8 cellular contexts compared by ENCODE assay signal in genomic region chr17:28684963-28685362, GRCh38. TPM values are rescaled to one million over a fixed set of nuclear protein-coding genes. Genes with fewer than 3 reads are reported as not detected.
A peak's percentile ranks its signal among the peaks of the same experiment; 100 is the strongest.
DNase-seq lines count a peak whose midpoint lies in the region; ATAC-seq and TF ChIP-seq lines count a peak whose summit lies in the region.

No MANE protein-coding gene starts in this region.

- H2AFZ ChIP-seq in HCT116 (ENCODE audit: low read depth, low read length, poor library complexity, severe bottlenecking) (no peak overlapping the region), PC-3 (ENCODE audit: low read length) (no peak overlapping the region), Karpas-422 (ENCODE audit: low read length) (no peak overlapping the region)

- no peaks in the 10 kb centered on the region for H3K27me3 ChIP-seq in HCT116 (ENCODE audit: insufficient read depth, low read length)
- no peaks in the 10 kb centered on the region for H3K27me3 ChIP-seq in PC-3 (ENCODE audit: low read length)
- H3K27me3 ChIP-seq in Karpas-422 (ENCODE audit: low read length), result no peaks in the 10 kb centered on the region

- POLR2A ChIA-PET in HCT116 (lab: Charles Lee) (no interaction called here), PC-3 (lab: Charles Lee; ENCODE audit: unreplicated experiment) (no interaction called here)

- H3K9ac ChIP-seq in HCT116 (ENCODE audit: low read length) (no peak overlapping the region), PC-3 (ENCODE audit: low read length) (no peak overlapping the region), Karpas-422 (ENCODE audit: low read length) (no peak overlapping the region)

- RAD21 ChIA-PET in HCT116 (lab: Charles Lee; ENCODE audit: low non-redundant PET in 1 of 2, low total read pairs in 2 of 2, uncharacterized antibody in 2 of 2, unreplicated experiment in 2 of 2), result no interaction called here

- intact Hi-C loops in HCT116 (cut with micrococcal nuclease), result no loop called here
- intact Hi-C loops in PC-3 (cut with micrococcal nuclease), result no loop called here

- no peaks in the 10 kb centered on the region for H3K9me2 ChIP-seq in HCT116 (ENCODE audit: insufficient read depth)
- H3K9me2 ChIP-seq in PC-3 (replicated peaks; ENCODE audit: low read length), result no peaks in the 10 kb centered on the region
- no peaks in the 10 kb centered on the region for H3K9me2 ChIP-seq in Karpas-422 (replicated peaks; ENCODE audit: insufficient read depth, low read length)

- H3K4me2 ChIP-seq in HCT116 (ENCODE audit: low read length) (no peak overlapping the region), PC-3 (ENCODE audit: low read length) (no peak overlapping the region), Karpas-422 (ENCODE audit: low read depth, low read length, poor library complexity, severe bottlenecking) (no peak overlapping the region)

- H3K79me2 ChIP-seq in HCT116 (ENCODE audit: insufficient read depth, low read length) (no peaks in the 10 kb centered on the region), PC-3 (ENCODE audit: low read length) (no peaks in the 10 kb centered on the region), Karpas-422 (ENCODE audit: low read length) (no peaks in the 10 kb centered on the region; the same call in 1 of the 2 replicates)

- DNase-seq in HCT116 (ENCODE audit: low read depth, low spot score), result no peak
- DNase-seq in PC-3, result peak; percentile 10
- peak; percentile 28 for DNase-seq in fibroblast of the aortic adventitia (ENCODE audit: low read depth)
- DNase-seq in renal cortical epithelial cell (ENCODE audit: low read depth), result peak; percentile 61
- DNase-seq in epidermal melanocyte (ENCODE audit: insufficient read length, low spot score), result no peak
- DNase-seq in SHP77 treated with DMSO at 0.1 percent for 48 hours (lab: John Stamatoyannopoulos, UW), result no peak
- no peak for DNase-seq in Karpas-422
- no peak for DNase-seq in activated gamma-delta T cell treated with Interleukin-2 at 50 U/mL for 16 hours

- peak; percentile 25; the same call in 1 of the 2 replicates for TF ChIP-seq RAD21 in HCT116 (IDR thresholded peaks at IDR 0.05; ENCODE audit: low read depth)

- TF ChIP-seq CTCF in HCT116 (IDR thresholded peaks at IDR 0.05 in 2 of 3, conservative IDR thresholded peaks at IDR 0.05 in 1 of 3; ENCODE audit: borderline replicate concordance in 1 of 3, insufficient read depth in 1 of 3, low read depth in 2 of 3, low read length in 2 of 3), result peak in 1 of 3 experiments; percentile 5; a peak in 1 of 6 replicates
- 0 out of 2 replicates have a peak, but pooled peaks have one; percentile 8 for TF ChIP-seq CTCF in PC-3 (conservative IDR thresholded peaks at IDR 0.05; ENCODE audit: low read depth, low read length)
- TF ChIP-seq CTCF in fibroblast of the aortic adventitia (IDR thresholded peaks at IDR 0.05; ENCODE audit: insufficient read depth, low read length), result no peak

- no TSS peak for BruUV-seq in HCT116 (replicated peaks; lab: Mats Ljungman, UMichigan)
- no TSS peak for BruUV-seq in PC-3 (replicated peaks; lab: Mats Ljungman, UMichigan)

- ATAC-seq in HCT116 (no peak), PC-3 (no peak)

- no peak overlapping the region for H3K27ac ChIP-seq in HCT116 (ENCODE audit: low read depth, low read length)
- no peak overlapping the region for H3K27ac ChIP-seq in PC-3 (ENCODE audit: low read length)
- H3K27ac ChIP-seq in Karpas-422 (ENCODE audit: low read length), result no peak overlapping the region

- no peaks in the 10 kb centered on the region for H3K4me1 ChIP-seq in HCT116 (ENCODE audit: control insufficient read depth in 1 of 2, insufficient read depth in 2 of 2, low read length in 2 of 2)
- no peaks in the 10 kb centered on the region for H3K4me1 ChIP-seq in PC-3 (ENCODE audit: insufficient read depth, low read length)
- no peaks in the 10 kb centered on the region for H3K4me1 ChIP-seq in Karpas-422 (ENCODE audit: low read length)

- H3K36me3 ChIP-seq in HCT116 (ENCODE audit: control insufficient read depth in 1 of 2, insufficient read depth in 2 of 2, low read length in 2 of 2), result peaks cover 84% of the 10 kb centered on the region in 2 experiments
- H3K36me3 ChIP-seq in PC-3 (ENCODE audit: low read depth, low read length), result peaks cover 53% of the 10 kb centered on the region
- H3K36me3 ChIP-seq in Karpas-422 (ENCODE audit: insufficient read depth, low read length), result peaks cover 79% of the 10 kb centered on the region

- no peaks in the 10 kb centered on the region for H3F3A ChIP-seq in PC-3 (ENCODE audit: low read length, unreplicated experiment)

- H3K9me3 ChIP-seq in HCT116 (ENCODE audit: control insufficient read depth in 1 of 2, insufficient read depth in 1 of 2, low read depth in 1 of 2, low read length in 2 of 2), result no peaks in the 10 kb centered on the region
- H3K9me3 ChIP-seq in PC-3 (ENCODE audit: low read length), result no peaks in the 10 kb centered on the region
- H3K9me3 ChIP-seq in Karpas-422 (ENCODE audit: low read length), result no peaks in the 10 kb centered on the region

- H3K4me3 ChIP-seq in HCT116 (replicated peaks in 1 of 2; ENCODE audit: low read depth in 1 of 2, low read length in 2 of 2), result no peak overlapping the region
- H3K4me3 ChIP-seq in PC-3 (ENCODE audit: low read length), result no peak overlapping the region
- no peak overlapping the region for H3K4me3 ChIP-seq in fibroblast of the aortic adventitia (ENCODE audit: low read depth, low read length)
- no peak overlapping the region for H3K4me3 ChIP-seq in Karpas-422 (ENCODE audit: low read length)

- CTCF ChIA-PET in HCT116 (lab: Charles Lee), result no interaction called here
- CTCF ChIA-PET in PC-3 (lab: Charles Lee), result no interaction called here

- H4K20me1 ChIP-seq in HCT116 (ENCODE audit: insufficient read depth) (no peaks in the 10 kb centered on the region), PC-3 (ENCODE audit: low read length) (no peaks in the 10 kb centered on the region), Karpas-422 (ENCODE audit: insufficient read depth, low read depth, low read length) (0 out of 2 replicates have a peak, but pooled peaks cover 7% of the 10 kb centered on the region)

- TF ChIP-seq POLR2A in HCT116 (IDR thresholded peaks at IDR 0.05; ENCODE audit: borderline replicate concordance, extremely low read depth, insufficient read depth, insufficient read length), result no peak

TF ChIP-seq in HCT116, 20 proteins besides CTCF, POLR2A, EP300 and RAD21:
- no peak for TF ChIP-seq ZFX (IDR thresholded peaks at IDR 0.05)
- TF ChIP-seq FOSL1 (IDR thresholded peaks at IDR 0.05; ENCODE audit: low read depth), result no peak
- no peak for TF ChIP-seq EGR1 (IDR thresholded peaks at IDR 0.05; ENCODE audit: low read depth)
- TF ChIP-seq YY1 (IDR thresholded peaks at IDR 0.05; ENCODE audit: extremely low read depth, insufficient replicate concordance, low read depth, low read length), result no peak
- no peak for TF ChIP-seq CEBPB (IDR thresholded peaks at IDR 0.05; ENCODE audit: low read depth)
- no peak for TF ChIP-seq ZNF274 (IDR thresholded peaks at IDR 0.05; ENCODE audit: low read depth, low read length)
- no peak for TF ChIP-seq SP1 (IDR thresholded peaks at IDR 0.05; ENCODE audit: low read depth)
- no peak for TF ChIP-seq POLR2AphosphoS5 (IDR thresholded peaks at IDR 0.05; ENCODE audit: low read depth, low read length)

RNA-seq across cellular contexts. Expression of gene SUPT6H, which starts 23.0 kb away (rescaled TPM):
- total RNA-seq in HCT116 (2021; ENCODE audit: unreplicated experiment) (62.1 TPM), PC-3 (2014; rRNA removed) (32.2 and 38.8 TPM in 2 replicates), fibroblast of the aortic adventitia (ENCODE audit: low replicate concordance) (46.8 and 60.5 TPM in 2 replicates), renal cortical epithelial cell (22.1 and 92.6 TPM in 2 replicates)
- polyA plus RNA-seq in HCT116 (2012), result 52.1 and 52.4 TPM in 2 replicates
- 91.5 and 109 TPM in 2 replicates for total RNA-seq in Karpas-422 (2014; rRNA removed; shearing (Covaris generic); ENCODE audit: low replicate concordance)

RNA-seq across cellular contexts. Expression of gene SDF2, which starts 23.3 kb away (rescaled TPM):
- total RNA-seq in HCT116 (2021; ENCODE audit: unreplicated experiment), result 41.3 TPM
- polyA plus RNA-seq in HCT116 (2012), result 44.5 and 47.9 TPM in 2 replicates
- 31.6 and 34.0 TPM in 2 replicates for total RNA-seq in PC-3 (2014; rRNA removed)
- 32.5 and 36.9 TPM in 2 replicates for total RNA-seq in fibroblast of the aortic adventitia (ENCODE audit: low replicate concordance)
- 60.7 and 82.5 TPM in 2 replicates for total RNA-seq in renal cortical epithelial cell
- total RNA-seq in Karpas-422 (2014; rRNA removed; shearing (Covaris generic); ENCODE audit: low replicate concordance), result 32.3 and 39.7 TPM in 2 replicates

RNA-seq across cellular contexts. Expression of gene PROCA1, which starts 26.7 kb away (rescaled TPM):
- total RNA-seq in HCT116 (2021; ENCODE audit: unreplicated experiment) (0.96 TPM), PC-3 (2014; rRNA removed) (1.9 and 2.6 TPM in 2 replicates), fibroblast of the aortic adventitia (ENCODE audit: low replicate concordance) (0.49 and 1.5 TPM in 2 replicates), renal cortical epithelial cell (0.17 and 1.1 TPM in 2 replicates)
- 0.35 and 0.91 TPM in 2 replicates for polyA plus RNA-seq in HCT116 (2012)
- total RNA-seq in Karpas-422 (2014; rRNA removed; shearing (Covaris generic); ENCODE audit: low replicate concordance), result 2.7 and 7.3 TPM in 2 replicates

RNA-seq across cellular contexts. Expression of gene RAB34, which starts 32.7 kb away (rescaled TPM):
- total RNA-seq in HCT116 (2021; ENCODE audit: unreplicated experiment), result 0.59 TPM
- 0.16 and 0.57 TPM in 2 replicates for polyA plus RNA-seq in HCT116 (2012)
- 207 and 211 TPM in 2 replicates for total RNA-seq in PC-3 (2014; rRNA removed)
- 154 and 412 TPM in 2 replicates for total RNA-seq in fibroblast of the aortic adventitia (ENCODE audit: low replicate concordance)
- total RNA-seq in renal cortical epithelial cell, result 131 and 208 TPM in 2 replicates
- not detected in 2 replicates for total RNA-seq in Karpas-422 (2014; rRNA removed; shearing (Covaris generic); ENCODE audit: low replicate concordance)

RNA-seq across cellular contexts. Expression of gene RPL23A, which starts 34.8 kb away (rescaled TPM):
- total RNA-seq in HCT116 (2021; ENCODE audit: unreplicated experiment), result 2,087 TPM
- 2,586 and 3,141 TPM in 2 replicates for polyA plus RNA-seq in HCT116 (2012)
- 390 and 515 TPM in 2 replicates for total RNA-seq in PC-3 (2014; rRNA removed)
- total RNA-seq in fibroblast of the aortic adventitia (ENCODE audit: low replicate concordance), result 322 and 1,093 TPM in 2 replicates
- total RNA-seq in renal cortical epithelial cell, result 540 and 600 TPM in 2 replicates
- total RNA-seq in Karpas-422 (2014; rRNA removed; shearing (Covaris generic); ENCODE audit: low replicate concordance), result 1,170 and 1,763 TPM in 2 replicates

Comparison
In these comparisons a context has a peak if more than half of its experiments do, and no peak if none do; other contexts are left out.
1. DNase-seq: peak in PC-3 (single experiment), fibroblast of the aortic adventitia (single experiment) and renal cortical epithelial cell (single experiment); none in HCT116 (single experiment), epidermal melanocyte (single experiment), SHP77 treated with DMSO at 0.1 percent for 48 hours (single experiment), Karpas-422 (single experiment) and activated gamma-delta T cell treated with Interleukin-2 at 50 U/mL for 16 hours (single experiment).